In genomic region chr1:1537626-1538250, GRCh38 we compare ENCODE assay signal across 25 cellular contexts. TPM values are rescaled to one million over a fixed set of nuclear protein-coding genes. Genes with fewer than 3 reads are reported as not detected.
DNase-seq lines count a peak whose midpoint lies in the region; ATAC-seq, FAIRE-seq and TF ChIP-seq lines count a peak whose summit lies in the region.
"Had no signal": no experiment of that assay in that cellular context is flagged by ENCODE, and none has a peak within 500 bp of the region (broad histone marks: within the 10 kb centered on the region; RNA-seq: fewer than 3 reads in every experiment).

No MANE protein-coding gene starts in this region.

- no peaks in the 10 kb centered on the region for H3K9me3 Mint-ChIP-seq in activated CD8-positive, alpha-beta memory T cell treated with anti-CD3 and anti-CD28 coated beads, Interleukin-2, amount 10 ng/mL, durations not matched to agents 7 days and 5 days (ENCODE audit: low read depth)
- H3K9me3 Mint-ChIP-seq in nephron progenitor cell: no peaks in the 10 kb centered on the region
- H3K9me3 Mint-ChIP-seq: CD4-positive, CD25-positive, alpha-beta regulatory T cell; GM23338 had no signal

- H3K27ac Mint-ChIP-seq in activated CD8-positive, alpha-beta memory T cell treated with anti-CD3 and anti-CD28 coated beads, Interleukin-2, amount 10 ng/mL, durations not matched to agents 7 days and 5 days: no peak overlapping the region
- H3K27ac Mint-ChIP-seq in nephron progenitor cell: peak overlapping the region; percentile 45

- H3K27ac ChIP-seq in K562 (ENCODE audit: extremely low read depth, low read depth, low read length): no peak overlapping the region; the same call in 2 of the 3 replicates
- H3K27ac ChIP-seq in mammary epithelial cell (ENCODE audit: insufficient read depth, low read depth, low read length): no peak overlapping the region
- H3K27ac ChIP-seq: 22Rv1, KMS-11 had no signal

- H3K36me3 ChIP-seq in K562 (ENCODE audit: control insufficient read depth, insufficient read depth, low read length) (peaks cover 51% of the 10 kb centered on the region), mammary epithelial cell (ENCODE audit: insufficient read depth, low read length) (peaks cover 2% of the 10 kb centered on the region)

- no peaks in the 10 kb centered on the region for H3K4me1 Mint-ChIP-seq in activated CD8-positive, alpha-beta memory T cell treated with anti-CD3 and anti-CD28 coated beads, Interleukin-2, amount 10 ng/mL, durations not matched to agents 7 days and 5 days
- H3K4me1 Mint-ChIP-seq in nephron progenitor cell: peaks cover 12% of the 10 kb centered on the region

- intact Hi-C loops in K562 (cut with micrococcal nuclease): no loop called here
- intact Hi-C loops in mammary epithelial cell (cut with micrococcal nuclease): no loop called here

- H3K27me3 ChIP-seq in K562 (ENCODE audit: control insufficient read depth in 2 of 2, insufficient read depth in 2 of 2, low read length in 2 of 2) (no peaks in the 10 kb centered on the region), mammary epithelial cell (ENCODE audit: insufficient read depth, low read length) (no peaks in the 10 kb centered on the region)
- H3K27me3 ChIP-seq: BE2C had no signal

- H3K9me1 ChIP-seq in K562 (ENCODE audit: control insufficient read depth, insufficient read depth, low read length): no peaks in the 10 kb centered on the region

- TF ChIP-seq CTCF in K562 (IDR thresholded peaks at IDR 0.05 in 2 of 3, conservative IDR thresholded peaks at IDR 0.05 in 1 of 3; ENCODE audit: insufficient read depth in 2 of 3, low read depth in 1 of 3, low read length in 3 of 3) (no peak), nephron progenitor cell (IDR thresholded peaks at IDR 0.05) (no peak), foreskin fibroblast (IDR thresholded peaks at IDR 0.05; ENCODE audit: low read depth, low read length) (no peak), mammary epithelial cell (conservative IDR thresholded peaks at IDR 0.05 in 1 of 2, IDR thresholded peaks at IDR 0.05 in 1 of 2; ENCODE audit: extremely low read depth in 1 of 2, insufficient read depth in 1 of 2, low read depth in 1 of 2, low read length in 2 of 2) (no peak)

- no peak for ATAC-seq in activated CD8-positive, alpha-beta memory T cell treated with anti-CD3 and anti-CD28 coated beads, Interleukin-2, amount 10 ng/mL, durations not matched to agents 7 days and 5 days
- ATAC-seq in K562 (no peak), HG03354 (IDR thresholded peaks at IDR 0.05; ENCODE audit: poor library complexity, severe bottlenecking, unreplicated experiment) (no peak)
- ATAC-seq: GM23338, HCT116, PC-3, SK-N-SH treated with all-trans-retinoic acid at 6 μM for 48 hours had no signal

- TF ChIP-seq RAD21 in K562 (CRISPR knock-in tag; conservative IDR thresholded peaks at IDR 0.05 in 1 of 2, IDR thresholded peaks at IDR 0.05 in 1 of 2): no peak

- H3K9me3 ChIP-seq in K562 (replicated peaks; ENCODE audit: control insufficient read depth, insufficient read depth, low read depth, low read length) (no peaks in the 10 kb centered on the region; the same call in 1 of the 2 replicates), mammary epithelial cell (replicated peaks; ENCODE audit: insufficient read depth, low read length) (no peaks in the 10 kb centered on the region)
- H3K9me3 ChIP-seq: BE2C had no signal

- CTCF ChIA-PET in activated CD8-positive, alpha-beta memory T cell treated with anti-CD3 and anti-CD28 coated beads, Interleukin-2, amount 10 ng/mL, durations not matched to agents 7 days and 5 days (lab: Charles Lee): no interaction called here
- CTCF ChIA-PET in K562 (lab: Yijun Ruan, JAX; ENCODE audit: low intra/inter-chr PET ratio): no interaction called here
- CTCF ChIA-PET in mammary epithelial cell (lab: Charles Lee; ENCODE audit: low non-redundant PET): no interaction called here
- CTCF ChIA-PET in HEK293T (lab: Yijun Ruan, JAX): no interaction called here

- no peak for FAIRE-seq in K562 (lab: Jason Lieb, UNC)
- FAIRE-seq: GM19239, HepG2 had no signal

- peaks cover 6% of the 10 kb centered on the region for H3K36me3 Mint-ChIP-seq in activated CD8-positive, alpha-beta memory T cell treated with anti-CD3 and anti-CD28 coated beads, Interleukin-2, amount 10 ng/mL, durations not matched to agents 7 days and 5 days
- H3K36me3 Mint-ChIP-seq in nephron progenitor cell (ENCODE audit: low read depth): peaks cover 9% of the 10 kb centered on the region
- H3K36me3 Mint-ChIP-seq: CD4-positive, CD25-positive, alpha-beta regulatory T cell had no signal

- H3K4me1 ChIP-seq in K562 (replicated peaks in 1 of 2; ENCODE audit: control insufficient read depth in 2 of 2, insufficient read depth in 2 of 2, low read length in 2 of 2) (peaks cover 0 to 48% of the 10 kb centered on the region in 2 experiments; a peak in 2 of 5 replicates), mammary epithelial cell (ENCODE audit: insufficient read depth, low read length) (no peaks in the 10 kb centered on the region)

- BruUV-seq in K562 (replicated peaks; lab: Mats Ljungman, UMichigan): no TSS peak
- BruUV-seq in mammary epithelial cell (replicated peaks; lab: Mats Ljungman, UMichigan): no TSS peak

- POLR2A ChIA-PET in K562 (lab: Yijun Ruan, JAX) (no interaction called here), HEK293T (lab: Yijun Ruan, JAX) (no interaction called here)

- H3K79me2 ChIP-seq in K562 (ENCODE audit: control insufficient read depth, insufficient read depth, low read length) (no peaks in the 10 kb centered on the region), mammary epithelial cell (ENCODE audit: insufficient read depth, low read length) (peaks cover 3% of the 10 kb centered on the region)

- no peak for TF ChIP-seq POLR2A in K562 (conservative IDR thresholded peaks at IDR 0.05)

- H4K20me1 ChIP-seq in K562 (replicated peaks; ENCODE audit: control insufficient read depth, insufficient read depth, low read length) (no peaks in the 10 kb centered on the region), mammary epithelial cell (ENCODE audit: insufficient read depth, low read length) (peaks cover 2% of the 10 kb centered on the region)

- H3K27me3 Mint-ChIP-seq in activated CD8-positive, alpha-beta memory T cell treated with anti-CD3 and anti-CD28 coated beads, Interleukin-2, amount 10 ng/mL, durations not matched to agents 7 days and 5 days: no peaks in the 10 kb centered on the region
- H3K27me3 Mint-ChIP-seq in nephron progenitor cell (ENCODE audit: low read depth, poor library complexity): no peaks in the 10 kb centered on the region
- H3K27me3 Mint-ChIP-seq: CD4-positive, CD25-positive, alpha-beta regulatory T cell had no signal

- in situ Hi-C loops in K562 (cut with MboI): no loop called here
- in situ Hi-C loops in mammary epithelial cell (cut with MboI; ENCODE audit: low sequenced_read_pairs in 2 of 2): no loop called here

- DNase-seq in activated CD8-positive, alpha-beta memory T cell treated with anti-CD3 and anti-CD28 coated beads, Interleukin-2, amount 50 U/mL, for 48 hours: peak; percentile 53
- DNase-seq in activated CD8-positive, alpha-beta memory T cell treated with anti-CD3 and anti-CD28 coated beads, Interleukin-2, amount 10 ng/mL, durations not matched to agents 7 days and 5 days: no peak
- DNase-seq in K562 (ENCODE audit: extremely low read depth in 1 of 4, low spot score in 3 of 4): no peak
- no peak for DNase-seq in nephron progenitor cell
- DNase-seq in foreskin fibroblast: no peak
- DNase-seq in mammary epithelial cell: no peak
- no peak for DNase-seq in HEK293T (ENCODE audit: extremely low spot score)
- DNase-seq: BE2C; CD4-positive, CD25-positive, alpha-beta regulatory T cell; DMS153; GDM1; NCI-H1417 treated with DMSO at 0.1 percent for 48 hours; NCI-H187 treated with DMSO at 0.1 percent for 48 hours; NCI-H526; PC-3; RPMI8226; SIG-M5 had no signal

- TF ChIP-seq EP300 in K562 (IDR thresholded peaks at IDR 0.05; ENCODE audit: low read length): no peak

- dilution Hi-C loops in mammary epithelial cell (cut with HindIII; ENCODE audit: low sequenced_read_pairs): no loop called here

- H2AFZ ChIP-seq in K562 (ENCODE audit: low read depth, low read length): no peak overlapping the region
- H2AFZ ChIP-seq in mammary epithelial cell (ENCODE audit: low read depth, low read length): no peak overlapping the region
- H2AFZ ChIP-seq: GM23338 had no signal

- H3K4me3 Mint-ChIP-seq in activated CD8-positive, alpha-beta memory T cell treated with anti-CD3 and anti-CD28 coated beads, Interleukin-2, amount 10 ng/mL, durations not matched to agents 7 days and 5 days: no peak overlapping the region
- no peak overlapping the region for H3K4me3 Mint-ChIP-seq in nephron progenitor cell

- H3K4me2 ChIP-seq in K562 (ENCODE audit: insufficient read depth, low read length) (no peak overlapping the region), mammary epithelial cell (ENCODE audit: insufficient read depth, low read depth, low read length) (no peak overlapping the region)
- H3K4me2 ChIP-seq: GM23338, KMS-11 had no signal

- no peak overlapping the region for H3K4me3 ChIP-seq in K562
- H3K4me3 ChIP-seq in foreskin fibroblast (ENCODE audit: low read depth in 1 of 2, low read length in 2 of 2): no peak overlapping the region
- no peak overlapping the region for H3K4me3 ChIP-seq in mammary epithelial cell (replicated peaks in 1 of 3; ENCODE audit: insufficient read depth in 1 of 3, low read depth in 2 of 3, low read length in 3 of 3)
- H3K4me3 ChIP-seq: GM23338 had no signal

- H3K9ac ChIP-seq in K562 (ENCODE audit: insufficient read depth in 1 of 2, low read depth in 2 of 2, low read length in 2 of 2): no peak overlapping the region
- no peak overlapping the region for H3K9ac ChIP-seq in mammary epithelial cell (ENCODE audit: insufficient read depth, low read length)
- H3K9ac ChIP-seq: KMS-11 had no signal

- 94% methylated on average over 32 of the region's 32 CpGs for WGBS in K562 (ENCODE audit: insufficient coverage, low coverage, missing lambda C conversion rate)
- 95% methylated on average over 26 of the region's 32 CpGs for WGBS in mammary epithelial cell (ENCODE audit: low coverage, missing lambda C conversion rate)

RNA-seq across cellular contexts. Expression of gene TMEM240, which starts 2.7 kb away (rescaled TPM):
- under 1 TPM; 0.38 to 0.61 TPM for total RNA-seq in activated CD8-positive, alpha-beta memory T cell treated with anti-CD3 and anti-CD28 coated beads, Interleukin-2, amount 10 ng/mL, durations not matched to agents 7 days and 5 days
- total RNA-seq in K562 (2011; cell fraction: chromatin; rRNA removed; ENCODE audit: low replicate concordance): 1.2 and 8.3 TPM in 2 replicates
- 5.3 and 6.0 TPM in 2 replicates for total RNA-seq in K562 (2011; cell fraction: nucleolus; rRNA removed)
- total RNA-seq in K562 (2011; cell fraction: nucleoplasm; rRNA removed): 2.6 and 6.0 TPM in 2 replicates
- total RNA-seq in K562 (2014; rRNA removed) (0.78 TPM in 1 of 2 replicates, not detected in the other), K562 (2014; rRNA removed; fragmentation: Illumina TruSeq; extraction: Trizol) (not detected in 2 replicates), K562 (2015; rRNA removed; fragmentation: Illumina TruSeq; extraction: Trizol) (0.38 and 0.43 TPM in 2 replicates), K562 (2021) (1.3 and 2.0 TPM in 2 replicates), mammary epithelial cell (1 to 10 TPM in 1 of 2 donors, under 1 TPM in 1; 0.67 to 1.1 TPM)
- polyA plus RNA-seq in K562 (2011; rRNA removed) (0.24 TPM in 2 replicates), K562 (2014; fragmentation: Illumina TruSeq; extraction: Trizol) (not detected in 2 replicates), K562 (2014; fragmentation: Nextera tagmentation; extraction: Ambion mirVana) (not detected), K562 (2014; rRNA removed) (0.28 and 0.94 TPM in 2 replicates), mammary epithelial cell (0.36 TPM)
- 0.46 TPM in 1 of 2 replicates, not detected in the other for polyA plus RNA-seq in K562 (2011; cell fraction: cytosol; rRNA removed)
- polyA plus RNA-seq in K562 (2011; cell fraction: nucleus; rRNA removed): 3.5 and 8.1 TPM in 2 replicates
- polyA plus RNA-seq in K562 (2012): 1.1 and 3.2 TPM in 2 replicates
- polyA minus RNA-seq in K562 (2011; rRNA and poly(A)+ RNA removed): not detected in 2 replicates
- not detected in 2 replicates for polyA minus RNA-seq in K562 (2011; cell fraction: cytosol; rRNA and poly(A)+ RNA removed)
- polyA minus RNA-seq in K562 (2011; cell fraction: nucleus; rRNA and poly(A)+ RNA removed): 0.56 and 0.67 TPM in 2 replicates
- polyA minus RNA-seq in mammary epithelial cell: not detected
- total RNA-seq: CD4-positive, CD25-positive, alpha-beta regulatory T cell; HepG2 had no signal
- polyA plus RNA-seq: CD4-positive, CD25-positive, alpha-beta regulatory T cell had no signal

RNA-seq across cellular contexts. Expression of gene ATAD3A, which starts 25.8 kb away (rescaled TPM):
- total RNA-seq in activated CD8-positive, alpha-beta memory T cell treated with anti-CD3 and anti-CD28 coated beads, Interleukin-2, amount 10 ng/mL, durations not matched to agents 7 days and 5 days: 10 to 100 TPM; 45.1 to 58.9 TPM
- 54.7 and 190 TPM in 2 replicates for total RNA-seq in K562 (2011; cell fraction: chromatin; rRNA removed; ENCODE audit: low replicate concordance)
- total RNA-seq in K562 (2011; cell fraction: nucleolus; rRNA removed): 155 and 182 TPM in 2 replicates
- 64.8 and 77.4 TPM in 2 replicates for total RNA-seq in K562 (2011; cell fraction: nucleoplasm; rRNA removed)
- total RNA-seq in K562 (2014; rRNA removed) (173 and 183 TPM in 2 replicates), K562 (2014; rRNA removed; fragmentation: Illumina TruSeq; extraction: Trizol) (18.6 and 20.2 TPM in 2 replicates), K562 (2015; rRNA removed; fragmentation: Illumina TruSeq; extraction: Trizol) (80.1 and 87.1 TPM in 2 replicates), K562 (2021) (151 and 167 TPM in 2 replicates), mammary epithelial cell (10 to 100 TPM; 20.7 to 70.2 TPM)
- polyA plus RNA-seq in K562 (2011; rRNA removed) (36.7 and 40.8 TPM in 2 replicates), K562 (2014; fragmentation: Illumina TruSeq; extraction: Trizol) (29.2 and 90.5 TPM in 2 replicates), K562 (2014; fragmentation: Nextera tagmentation; extraction: Ambion mirVana) (1 to 10 TPM in 1 of 2 experiments, under 1 TPM in 1; 0.10 to 1.0 TPM), K562 (2014; rRNA removed) (123 and 131 TPM in 2 replicates), mammary epithelial cell (37.0 TPM)
- polyA plus RNA-seq in K562 (2011; cell fraction: cytosol; rRNA removed): 47.1 and 118 TPM in 2 replicates
- polyA plus RNA-seq in K562 (2011; cell fraction: nucleus; rRNA removed): 98.3 and 162 TPM in 2 replicates
- polyA plus RNA-seq in K562 (2012): 69.9 and 90.0 TPM in 2 replicates
- polyA minus RNA-seq in K562 (2011; rRNA and poly(A)+ RNA removed): 14.9 and 33.5 TPM in 2 replicates
- 50.2 and 62.0 TPM in 2 replicates for polyA minus RNA-seq in K562 (2011; cell fraction: cytosol; rRNA and poly(A)+ RNA removed)
- polyA minus RNA-seq in K562 (2011; cell fraction: nucleus; rRNA and poly(A)+ RNA removed): 28.4 and 31.9 TPM in 2 replicates
- 7.8 TPM for polyA minus RNA-seq in mammary epithelial cell

RNA-seq across cellular contexts. Expression of gene SSU72, which starts 36.9 kb away (rescaled TPM):
- 100 to 1,000 TPM; 114 to 132 TPM for total RNA-seq in activated CD8-positive, alpha-beta memory T cell treated with anti-CD3 and anti-CD28 coated beads, Interleukin-2, amount 10 ng/mL, durations not matched to agents 7 days and 5 days
- total RNA-seq in K562 (2011; cell fraction: chromatin; rRNA removed; ENCODE audit: low replicate concordance): 158 and 318 TPM in 2 replicates
- total RNA-seq in K562 (2011; cell fraction: nucleolus; rRNA removed): 177 TPM in 2 replicates
- 165 and 176 TPM in 2 replicates for total RNA-seq in K562 (2011; cell fraction: nucleoplasm; rRNA removed)
- total RNA-seq in K562 (2014; rRNA removed) (157 and 175 TPM in 2 replicates), K562 (2014; rRNA removed; fragmentation: Illumina TruSeq; extraction: Trizol) (75.3 and 77.6 TPM in 2 replicates), K562 (2015; rRNA removed; fragmentation: Illumina TruSeq; extraction: Trizol) (79.3 and 80.4 TPM in 2 replicates), K562 (2021) (185 and 187 TPM in 2 replicates), mammary epithelial cell (100 to 1,000 TPM in 1 of 2 donors, 10 to 100 TPM in 1; 77.5 to 125 TPM)
- polyA plus RNA-seq in K562 (2011; rRNA removed) (77.5 and 94.6 TPM in 2 replicates), K562 (2014; fragmentation: Illumina TruSeq; extraction: Trizol) (184 and 187 TPM in 2 replicates), K562 (2014; fragmentation: Nextera tagmentation; extraction: Ambion mirVana) (10 to 100 TPM; 70.8 to 90.8 TPM), K562 (2014; rRNA removed) (201 and 217 TPM in 2 replicates), mammary epithelial cell (110 TPM)
- 108 and 136 TPM in 2 replicates for polyA plus RNA-seq in K562 (2011; cell fraction: cytosol; rRNA removed)
- 118 and 152 TPM in 2 replicates for polyA plus RNA-seq in K562 (2011; cell fraction: nucleus; rRNA removed)
- polyA plus RNA-seq in K562 (2012): 185 and 187 TPM in 2 replicates
- polyA minus RNA-seq in K562 (2011; rRNA and poly(A)+ RNA removed): 79.6 and 115 TPM in 2 replicates
- polyA minus RNA-seq in K562 (2011; cell fraction: cytosol; rRNA and poly(A)+ RNA removed): 73.7 and 101 TPM in 2 replicates
- polyA minus RNA-seq in K562 (2011; cell fraction: nucleus; rRNA and poly(A)+ RNA removed): 42.8 and 44.6 TPM in 2 replicates
- polyA minus RNA-seq in mammary epithelial cell: 105 TPM
